ENCODE assay signal across 8 cellular contexts in genomic region chr7:123823898-123824753, GRCh38. TPM values are rescaled to one million over a fixed set of nuclear protein-coding genes. Genes with fewer than 3 reads are reported as not detected.
A peak's percentile ranks its signal among the peaks of the same experiment; 100 is the strongest.
DNase-seq lines count a peak whose midpoint lies in the region; ATAC-seq and TF ChIP-seq lines count a peak whose summit lies in the region.

No MANE protein-coding gene starts in this region.

- H4K20me1 ChIP-seq in smooth muscle cell (ENCODE audit: low read depth), result no peaks in the 10 kb centered on the region

- H3K27ac ChIP-seq in gastroesophageal sphincter (no peak overlapping the region), smooth muscle cell (ENCODE audit: low read depth) (no peak overlapping the region)

- 87 to 100% methylated on average over 3 of the region's 3 CpGs for WGBS in gastroesophageal sphincter (ENCODE audit: low coverage in 1 of 2), 2 donors
- 98% methylated on average over 3 of the region's 3 CpGs for WGBS in smooth muscle cell (ENCODE audit: low lambda C conversion rate)

- H3F3A ChIP-seq in smooth muscle cell (ENCODE audit: low read depth), result no peaks in the 10 kb centered on the region

- no peak for TF ChIP-seq CTCF in gastroesophageal sphincter (IDR thresholded peaks at IDR 0.05)
- no peak for TF ChIP-seq CTCF in smooth muscle cell (IDR thresholded peaks at IDR 0.05; ENCODE audit: borderline replicate concordance, insufficient read depth, poor library complexity, severe bottlenecking)

- peaks cover 16% of the 10 kb centered on the region for H3K4me1 Mint-ChIP-seq in activated CD4-positive, alpha-beta T cell treated with anti-CD3 and anti-CD28 coated beads, Interleukin-2, amount 10 ng/mL, durations not matched to agents 24 days and 14 days

- H3K9ac ChIP-seq in smooth muscle cell (ENCODE audit: low read depth), result no peak overlapping the region

- no peak overlapping the region for H3K4me3 ChIP-seq in gastroesophageal sphincter
- no peak overlapping the region for H3K4me3 ChIP-seq in smooth muscle cell

- no peaks in the 10 kb centered on the region for H3K27me3 ChIP-seq in gastroesophageal sphincter
- H3K27me3 ChIP-seq in smooth muscle cell (ENCODE audit: low read depth), result no peaks in the 10 kb centered on the region

- no peaks in the 10 kb centered on the region for H3K79me2 ChIP-seq in smooth muscle cell (ENCODE audit: low read depth)

- TF ChIP-seq POLR2A in gastroesophageal sphincter (IDR thresholded peaks at IDR 0.05), result no peak

- H3K27me3 Mint-ChIP-seq in activated CD4-positive, alpha-beta T cell treated with anti-CD3 and anti-CD28 coated beads, Interleukin-2, amount 10 ng/mL, durations not matched to agents 24 days and 14 days, result peaks cover 14% of the 10 kb centered on the region

- H3K9me3 Mint-ChIP-seq in activated CD4-positive, alpha-beta T cell treated with anti-CD3 and anti-CD28 coated beads, Interleukin-2, amount 10 ng/mL, durations not matched to agents 24 days and 14 days, result no peaks in the 10 kb centered on the region

- intact Hi-C loops in activated CD4-positive, alpha-beta T cell treated with anti-CD3 and anti-CD28 coated beads, Interleukin-2, amount 10 ng/mL, durations not matched to agents 24 days and 14 days (cut with micrococcal nuclease), result loop anchor here (1.0 kb wide), 2 partner anchors 75 to 112 kb away; partner anchors contain the start of gene WASL

- H3K36me3 Mint-ChIP-seq in activated CD4-positive, alpha-beta T cell treated with anti-CD3 and anti-CD28 coated beads, Interleukin-2, amount 10 ng/mL, durations not matched to agents 24 days and 14 days (ENCODE audit: low read depth), result no peaks in the 10 kb centered on the region

- no peak overlapping the region for H2AFZ ChIP-seq in smooth muscle cell (ENCODE audit: low read depth)

- H3K9me3 ChIP-seq in gastroesophageal sphincter (no peaks in the 10 kb centered on the region), smooth muscle cell (replicated peaks; ENCODE audit: low read depth) (no peaks in the 10 kb centered on the region)

- H3K36me3 ChIP-seq in gastroesophageal sphincter, result no peaks in the 10 kb centered on the region
- H3K36me3 ChIP-seq in smooth muscle cell (ENCODE audit: low read depth), result no peaks in the 10 kb centered on the region

- H3K4me1 ChIP-seq in gastroesophageal sphincter (no peaks in the 10 kb centered on the region), smooth muscle cell (ENCODE audit: low read depth) (no peaks in the 10 kb centered on the region)

- ATAC-seq in GM19025 (IDR thresholded peaks at IDR 0.05; ENCODE audit: low read depth, unreplicated experiment) (peak; percentile 92), HG02840 (IDR thresholded peaks at IDR 0.05; ENCODE audit: low FRiP score, unreplicated experiment) (peak; percentile 94), gastroesophageal sphincter (no peak)

- peak overlapping the region; percentile 66 for H3K27ac Mint-ChIP-seq in activated CD4-positive, alpha-beta T cell treated with anti-CD3 and anti-CD28 coated beads, Interleukin-2, amount 10 ng/mL, durations not matched to agents 24 days and 14 days

- H3K4me2 ChIP-seq in smooth muscle cell, result no peak overlapping the region

- peak; percentile 78 for DNase-seq in activated CD4-positive, alpha-beta T cell treated with anti-CD3 and anti-CD28 coated beads, Interleukin-2, amount 10 ng/mL, durations not matched to agents 24 days and 14 days
- peak; percentile 17 to 44 (median 27) for DNase-seq in stimulated activated CD4-positive, alpha-beta T cell treated with anti-CD3 and anti-CD28 coated beads, TNF-alpha, amount 100 ng/mL, for 24 hours (ENCODE audit: low read depth in 3 of 3)
- DNase-seq in ureter (ENCODE audit: low spot score) (no peak), HuH-7.5 (ENCODE audit: low spot score) (no peak), smooth muscle cell (lab: John Stamatoyannopoulos, UW; ENCODE audit: unreplicated experiment) (no peak)

- H3K4me3 Mint-ChIP-seq in activated CD4-positive, alpha-beta T cell treated with anti-CD3 and anti-CD28 coated beads, Interleukin-2, amount 10 ng/mL, durations not matched to agents 24 days and 14 days, result peak overlapping the region; percentile 31

- TF ChIP-seq EP300 in gastroesophageal sphincter (IDR thresholded peaks at IDR 0.05), result no peak

RNA-seq across cellular contexts. Expression of gene HYAL4, which starts 20.8 kb away (rescaled TPM):
- not detected in 2 replicates for total RNA-seq in activated CD4-positive, alpha-beta T cell treated with anti-CD3 and anti-CD28 coated beads, Interleukin-2, amount 10 ng/mL, durations not matched to agents 24 days and 14 days
- total RNA-seq in ureter, result 0.23 TPM
- not detected for total RNA-seq in gastroesophageal sphincter
- not detected in 2 replicates for total RNA-seq in smooth muscle cell
- not detected in 2 replicates for polyA plus RNA-seq in smooth muscle cell

Comparison
In these comparisons a context has a peak if more than half of its experiments do, and no peak if none do; other contexts are left out.
1. DNase-seq: peak in activated CD4-positive, alpha-beta T cell treated with anti-CD3 and anti-CD28 coated beads, Interleukin-2, amount 10 ng/mL, durations not matched to agents 24 days and 14 days (single experiment) and stimulated activated CD4-positive, alpha-beta T cell treated with anti-CD3 and anti-CD28 coated beads, TNF-alpha, amount 100 ng/mL, for 24 hours (3 of 3); none in ureter (single experiment), HuH-7.5 (single experiment) and smooth muscle cell (single experiment).